In genomic region chr3:172089250-172089649, GRCh38 we compare ENCODE assay signal across 18 cellular contexts. TPM values are rescaled to one million over a fixed set of nuclear protein-coding genes. Genes with fewer than 3 reads are reported as not detected.
A peak's percentile ranks its signal among the peaks of the same experiment; 100 is the strongest.
DNase-seq lines count a peak whose midpoint lies in the region; ATAC-seq, FAIRE-seq and TF ChIP-seq lines count a peak whose summit lies in the region.
"Had no signal": no experiment of that assay in that cellular context is flagged by ENCODE, and none has a peak within 500 bp of the region (broad histone marks: within the 10 kb centered on the region; RNA-seq: fewer than 3 reads in every experiment).

No MANE protein-coding gene starts in this region.

- peaks cover 73% of the 10 kb centered on the region for H3K4me1 Mint-ChIP-seq in chondrocyte (ENCODE audit: low read depth)
- peaks cover 30% of the 10 kb centered on the region for H3K4me1 Mint-ChIP-seq in activated T-helper 17 cell treated with anti-CD3 and anti-CD28 coated beads, Interleukin-2, amount 50 U/mL, for 72 hours
- H3K4me1 Mint-ChIP-seq in CD8-positive, alpha-beta memory T cell = peaks cover 15 to 25% (median 20%) of the 10 kb centered on the region in 3 donors
- H3K4me1 Mint-ChIP-seq in activated CD4-positive, alpha-beta memory T cell treated with anti-CD3 and anti-CD28 coated beads for 36 hours (ENCODE audit: low read depth) = peaks cover 49% of the 10 kb centered on the region

- TF ChIP-seq POLR2A in A549 (IDR thresholded peaks at IDR 0.05; ENCODE audit: low read length) = no peak

- TF ChIP-seq CTCF in A549 (IDR thresholded peaks at IDR 0.05) (no peak), chondrocyte (IDR thresholded peaks at IDR 0.05) (no peak)

- no peaks in the 10 kb centered on the region for H3K36me3 ChIP-seq in CD8-positive, alpha-beta memory T cell (ENCODE audit: insufficient read depth, low read length)
- H3K36me3 ChIP-seq: heart right ventricle, neural progenitor cell, thoracic aorta had no signal

- WGBS in A549 (ENCODE audit: missing lambda C conversion rate) = 73% methylated on average over 4 of the region's 4 CpGs

- intact Hi-C loops in activated CD4-positive, alpha-beta memory T cell treated with anti-CD3 and anti-CD28 coated beads for 36 hours (cut with micrococcal nuclease) = loop anchor here (5.0 kb wide), 2 partner anchors 52 to 233 kb away; partner anchors contain the start of gene FNDC3B

- no peaks in the 10 kb centered on the region for H3K9me3 ChIP-seq in A549
- H3K9me3 ChIP-seq in CD8-positive, alpha-beta memory T cell (ENCODE audit: low read length) = no peaks in the 10 kb centered on the region
- H3K9me3 ChIP-seq: thoracic aorta had no signal

- ATAC-seq in A549 = no peak
- ATAC-seq in activated T-helper 17 cell treated with anti-CD3 and anti-CD28 coated beads, Interleukin-2, amount 50 U/mL, for 72 hours (replicated peaks) = no peak

- peaks cover 68% of the 10 kb centered on the region for H3K4me1 ChIP-seq in A549
- H3K4me1 ChIP-seq in CD8-positive, alpha-beta memory T cell (ENCODE audit: insufficient read depth, low read length) = peaks cover 13% of the 10 kb centered on the region
- H3K4me1 ChIP-seq: neural progenitor cell had no signal

- no peak for DNase-seq in A549 (ENCODE audit: low read depth in 1 of 2, low spot score in 1 of 2)
- peak; percentile 63 for DNase-seq in HS-5 (ENCODE audit: low read depth)
- DNase-seq in chondrocyte (ENCODE audit: low spot score) = no peak
- peak; percentile 37 to 57 for DNase-seq in lung microvascular endothelial cell (ENCODE audit: low read depth in 2 of 2)
- DNase-seq in SW 1271 (lab: John Stamatoyannopoulos, UW) = no peak
- no peak for DNase-seq in CD8-positive, alpha-beta memory T cell
- DNase-seq in activated CD4-positive, alpha-beta memory T cell treated with anti-CD3 and anti-CD28 coated beads for 36 hours = no peak
- DNase-seq: activated naive CD4-positive, alpha-beta T cell treated with anti-CD3 and anti-CD28 coated beads, Interleukin-2, amount 10 ng/mL, durations not matched to agents 7 days and 5 days; CD4-positive, alpha-beta memory T cell; DND-41; heart right ventricle; NCI-H187; NCI-H345; RPMI8226 had no signal

- POLR2A ChIA-PET in A549 (lab: Yijun Ruan, JAX) = no interaction called here
- POLR2A ChIA-PET in CD8-positive, alpha-beta memory T cell (lab: Charles Lee) = no interaction called here
- POLR2A ChIA-PET in activated CD4-positive, alpha-beta memory T cell treated with anti-CD3 and anti-CD28 coated beads for 36 hours (lab: Charles Lee) = no interaction called here

- no peaks in the 10 kb centered on the region for H3K27me3 ChIP-seq in CD8-positive, alpha-beta memory T cell (ENCODE audit: insufficient read depth, low read length, poor library complexity, severe bottlenecking)
- H3K27me3 ChIP-seq: heart right ventricle, neural progenitor cell had no signal

- TF ChIP-seq RAD21 in A549 (conservative IDR thresholded peaks at IDR 0.05 in 1 of 2, IDR thresholded peaks at IDR 0.05 in 1 of 2) = no peak

- H3K9me3 Mint-ChIP-seq in chondrocyte (ENCODE audit: low read depth) = no peaks in the 10 kb centered on the region
- no peaks in the 10 kb centered on the region for H3K9me3 Mint-ChIP-seq in activated T-helper 17 cell treated with anti-CD3 and anti-CD28 coated beads, Interleukin-2, amount 50 U/mL, for 72 hours
- no peaks in the 10 kb centered on the region for H3K9me3 Mint-ChIP-seq in CD8-positive, alpha-beta memory T cell
- no peaks in the 10 kb centered on the region for H3K9me3 Mint-ChIP-seq in activated CD4-positive, alpha-beta memory T cell treated with anti-CD3 and anti-CD28 coated beads for 36 hours
- H3K9me3 Mint-ChIP-seq: activated naive CD4-positive, alpha-beta T cell treated with anti-CD3 and anti-CD28 coated beads, Interleukin-2, amount 10 ng/mL, durations not matched to agents 7 days and 5 days; CD4-positive, alpha-beta memory T cell had no signal

- no peak overlapping the region for H3K27ac ChIP-seq in A549
- no peak overlapping the region for H3K27ac ChIP-seq in CD8-positive, alpha-beta memory T cell (ENCODE audit: low read depth, low read length)
- H3K27ac ChIP-seq: neural progenitor cell, thoracic aorta had no signal

- H3K4me3 Mint-ChIP-seq in chondrocyte (ENCODE audit: unreplicated experiment) = no peak overlapping the region
- H3K4me3 Mint-ChIP-seq in activated T-helper 17 cell treated with anti-CD3 and anti-CD28 coated beads, Interleukin-2, amount 50 U/mL, for 72 hours = no peak overlapping the region
- no peak overlapping the region for H3K4me3 Mint-ChIP-seq in CD8-positive, alpha-beta memory T cell
- no peak overlapping the region for H3K4me3 Mint-ChIP-seq in activated CD4-positive, alpha-beta memory T cell treated with anti-CD3 and anti-CD28 coated beads for 36 hours
- H3K4me3 Mint-ChIP-seq: activated naive CD4-positive, alpha-beta T cell treated with anti-CD3 and anti-CD28 coated beads, Interleukin-2, amount 10 ng/mL, durations not matched to agents 7 days and 5 days; CD4-positive, alpha-beta memory T cell; neural progenitor cell had no signal

- H3K27me3 Mint-ChIP-seq in chondrocyte (ENCODE audit: low read depth) = no peaks in the 10 kb centered on the region
- no peaks in the 10 kb centered on the region for H3K27me3 Mint-ChIP-seq in activated T-helper 17 cell treated with anti-CD3 and anti-CD28 coated beads, Interleukin-2, amount 50 U/mL, for 72 hours
- no peaks in the 10 kb centered on the region for H3K27me3 Mint-ChIP-seq in CD8-positive, alpha-beta memory T cell
- no peaks in the 10 kb centered on the region for H3K27me3 Mint-ChIP-seq in activated CD4-positive, alpha-beta memory T cell treated with anti-CD3 and anti-CD28 coated beads for 36 hours
- H3K27me3 Mint-ChIP-seq: activated naive CD4-positive, alpha-beta T cell treated with anti-CD3 and anti-CD28 coated beads, Interleukin-2, amount 10 ng/mL, durations not matched to agents 7 days and 5 days; CD4-positive, alpha-beta memory T cell had no signal

- no peak overlapping the region for H3K4me3 ChIP-seq in A549
- H3K4me3 ChIP-seq in CD8-positive, alpha-beta memory T cell (ENCODE audit: low read length) = no peak overlapping the region
- H3K4me3 ChIP-seq: heart right ventricle, neural progenitor cell, thoracic aorta had no signal

- CTCF ChIA-PET in A549 (lab: Yijun Ruan, JAX) = no interaction called here
- CTCF ChIA-PET in CD8-positive, alpha-beta memory T cell (lab: Charles Lee) = interaction anchor here (1.2 kb wide), 1 partner anchor 42 kb away, joined by 3 read pairs; no protein-coding TSS in a partner anchor
- CTCF ChIA-PET in activated CD4-positive, alpha-beta memory T cell treated with anti-CD3 and anti-CD28 coated beads for 36 hours (lab: Charles Lee) = no interaction called here

- peak overlapping the region; percentile 86 for H3K27ac Mint-ChIP-seq in chondrocyte (ENCODE audit: unreplicated experiment)
- no peak overlapping the region for H3K27ac Mint-ChIP-seq in activated T-helper 17 cell treated with anti-CD3 and anti-CD28 coated beads, Interleukin-2, amount 50 U/mL, for 72 hours
- H3K27ac Mint-ChIP-seq in CD8-positive, alpha-beta memory T cell = no peak overlapping the region
- no peak overlapping the region for H3K27ac Mint-ChIP-seq in activated CD4-positive, alpha-beta memory T cell treated with anti-CD3 and anti-CD28 coated beads for 36 hours
- H3K27ac Mint-ChIP-seq: activated naive CD4-positive, alpha-beta T cell treated with anti-CD3 and anti-CD28 coated beads, Interleukin-2, amount 10 ng/mL, durations not matched to agents 7 days and 5 days; CD4-positive, alpha-beta memory T cell; neural progenitor cell had no signal

- FAIRE-seq in A549 (lab: Jason Lieb, UNC) = no peak
- FAIRE-seq: GM18507 had no signal

- peaks cover 4% of the 10 kb centered on the region for H3K36me3 Mint-ChIP-seq in chondrocyte (ENCODE audit: low read depth)
- no peaks in the 10 kb centered on the region for H3K36me3 Mint-ChIP-seq in activated T-helper 17 cell treated with anti-CD3 and anti-CD28 coated beads, Interleukin-2, amount 50 U/mL, for 72 hours (ENCODE audit: low read depth)
- H3K36me3 Mint-ChIP-seq in CD8-positive, alpha-beta memory T cell = peaks cover 0 to 4% (median 2%) of the 10 kb centered on the region in 3 donors
- no peaks in the 10 kb centered on the region for H3K36me3 Mint-ChIP-seq in activated CD4-positive, alpha-beta memory T cell treated with anti-CD3 and anti-CD28 coated beads for 36 hours
- H3K36me3 Mint-ChIP-seq: activated naive CD4-positive, alpha-beta T cell treated with anti-CD3 and anti-CD28 coated beads, Interleukin-2, amount 10 ng/mL, durations not matched to agents 7 days and 5 days; CD4-positive, alpha-beta memory T cell had no signal

- no peak for TF ChIP-seq EP300 in A549 (IDR thresholded peaks at IDR 0.05)

- H3K4me2 ChIP-seq in A549 = peak overlapping the region; percentile 25; the same call in 1 of the 3 replicates
- H3K4me2 ChIP-seq: neural progenitor cell had no signal

TF ChIP-seq in A549, 52 proteins besides CTCF, POLR2A, EP300 and RAD21 (continues in another document):
- TF ChIP-seq CBX8 (IDR thresholded peaks at IDR 0.05) (no peak), HOXA7 (CRISPR knock-in tag; IDR thresholded peaks at IDR 0.05) (no peak), BCL3 (IDR thresholded peaks at IDR 0.05) (no peak), HOXB13 (CRISPR knock-in tag; IDR thresholded peaks at IDR 0.05; ENCODE audit: low read depth) (no peak), NPAS2 (CRISPR knock-in tag; IDR thresholded peaks at IDR 0.05; ENCODE audit: borderline replicate concordance) (no peak), GATA3 (IDR thresholded peaks at IDR 0.05; ENCODE audit: borderline replicate concordance) (no peak), CEBPB (IDR thresholded peaks at IDR 0.05) (no peak)

RNA-seq across cellular contexts. Expression of gene FNDC3B, which starts 49.9 kb away (rescaled TPM):
- polyA plus RNA-seq in A549 (2011; rRNA removed) (29.5 and 56.0 TPM in 2 replicates), A549 (2017; fragmentation: RNase III; extraction: RNeasy Plus Mini Kit Qiagen cat#74134 plus additional on column Dnase treatment) (29.9 to 34.5 TPM (median 33.6 TPM) in 3 replicates)
- polyA plus RNA-seq in A549 (2012; cell fraction: cytosol; rRNA removed) = 8.4 and 8.6 TPM in 2 replicates
- 7.0 and 15.3 TPM in 2 replicates for polyA plus RNA-seq in A549 (2012; cell fraction: nucleus; rRNA removed)
- 181 TPM in 2 replicates for polyA minus RNA-seq in A549 (2011; rRNA and poly(A)+ RNA removed)
- total RNA-seq in chondrocyte (290 to 304 TPM (median 293 TPM) in 3 replicates), lung microvascular endothelial cell (61.2 and 74.6 TPM in 2 replicates)
- total RNA-seq in activated T-helper 17 cell treated with anti-CD3 and anti-CD28 coated beads, Interleukin-2, amount 50 U/mL, for 72 hours = 10 to 100 TPM; 17.6 to 17.9 TPM
- 10 to 100 TPM; 17.4 to 18.6 TPM for total RNA-seq in CD8-positive, alpha-beta memory T cell
- 8.7 TPM for polyA plus RNA-seq in CD8-positive, alpha-beta memory T cell
- total RNA-seq in activated CD4-positive, alpha-beta memory T cell treated with anti-CD3 and anti-CD28 coated beads for 36 hours = 10 to 100 TPM; 14.4 to 17.8 TPM

Comparison
In these comparisons a context has a peak if more than half of its experiments do, and no peak if none do; other contexts are left out.
1. DNase-seq: peak in HS-5 (single experiment) and lung microvascular endothelial cell (2 of 2); none in A549 (0 of 2), chondrocyte (single experiment), SW 1271 (0 of 2), CD8-positive, alpha-beta memory T cell (0 of 5) and activated CD4-positive, alpha-beta memory T cell treated with anti-CD3 and anti-CD28 coated beads for 36 hours (single experiment).